19 cellular contexts compared by ENCODE assay signal in the genomic region with DNA sequence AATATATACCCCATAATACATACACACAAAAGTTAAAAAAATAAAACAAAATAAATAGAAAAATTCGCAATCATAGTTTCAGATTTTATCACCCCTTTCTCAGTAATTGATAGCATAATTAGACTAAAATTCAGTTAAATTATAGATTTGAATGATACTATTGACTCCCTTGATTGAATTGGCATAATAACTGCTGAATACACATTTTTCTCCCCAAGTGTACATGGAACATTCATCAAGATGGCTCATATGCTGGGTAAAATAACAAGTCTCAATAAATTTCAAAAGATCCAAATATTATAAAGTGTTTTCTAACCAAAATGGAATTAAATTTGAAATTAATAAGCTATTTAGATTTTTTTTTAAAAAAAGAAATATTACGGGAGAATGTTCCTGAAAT.
A peak's percentile ranks its signal among the peaks of the same experiment; 100 is the strongest.
DNase-seq lines count a peak whose midpoint lies in the region; FAIRE-seq and TF ChIP-seq lines count a peak whose summit lies in the region.
"Had no signal": no experiment of that assay in that cellular context is flagged by ENCODE, and none has a peak within 500 bp of the region (broad histone marks: within the 10 kb centered on the region; RNA-seq: fewer than 3 reads in every experiment).

No MANE protein-coding gene starts in this region.

- H3K4me2 ChIP-seq in BLaER1: peak overlapping the region; percentile 64; the same call in 1 of the 2 replicates
- H3K4me2 ChIP-seq: A549 had no signal

- in situ Hi-C loops in ACHN (cut with HindIII; ENCODE audit: low pct_ligation_motif_present, low pct_unique_long_range_greater_than_20kb, low sequenced_read_pairs): no loop called here

- no peak overlapping the region for H3K27ac ChIP-seq in BLaER1
- peak overlapping the region; percentile 86 for H3K27ac ChIP-seq in HUES48 (ENCODE audit: low read depth, low read length)
- no peak overlapping the region for H3K27ac ChIP-seq in RWPE1
- no peak overlapping the region for H3K27ac ChIP-seq in tibial artery
- H3K27ac ChIP-seq: A549 had no signal

- H3K27me3 ChIP-seq in BLaER1 (no peaks in the 10 kb centered on the region), HUES48 (ENCODE audit: control insufficient read depth, insufficient read depth, low read length) (no peaks in the 10 kb centered on the region), tibial artery (no peaks in the 10 kb centered on the region)

- no peaks in the 10 kb centered on the region for H3K36me3 ChIP-seq in BLaER1
- H3K36me3 ChIP-seq in HUES48 (ENCODE audit: control insufficient read depth, insufficient read depth, low read length): no peaks in the 10 kb centered on the region
- no peaks in the 10 kb centered on the region for H3K36me3 ChIP-seq in tibial artery

- no peaks in the 10 kb centered on the region for H4K20me1 ChIP-seq in BLaER1

- TF ChIP-seq CTCF in RWPE1 (conservative IDR thresholded peaks at IDR 0.05; ENCODE audit: low read depth) (0 out of 2 replicates have a peak, but pooled peaks have one; percentile 13), tibial artery (IDR thresholded peaks at IDR 0.05) (no peak)

- intact Hi-C loops in tibial artery (cut with DNase I; ENCODE audit: low total_unique reads): no loop called here

- H3K4me1 ChIP-seq in BLaER1 (peaks cover 18% of the 10 kb centered on the region), HUES48 (ENCODE audit: control insufficient read depth, insufficient read depth, low read length) (peaks cover 21% of the 10 kb centered on the region), tibial artery (peaks cover 0 to 11% (median 6%) of the 10 kb centered on the region in 4 donors)
- H3K4me1 ChIP-seq: A549 had no signal

- POLR2A ChIA-PET in RWPE1 (lab: Yijun Ruan, JAX; ENCODE audit: low non-redundant PET): no interaction called here

- CTCF ChIA-PET in RWPE1 (lab: Yijun Ruan, JAX): no interaction called here

- H3K9ac ChIP-seq in BLaER1 (no peak overlapping the region), HUES48 (ENCODE audit: low read depth, low read length) (no peak overlapping the region)

- no peak overlapping the region for H3K4me3 ChIP-seq in BLaER1
- no peak overlapping the region for H3K4me3 ChIP-seq in HUES48 (ENCODE audit: low read depth, low read length)
- no peak overlapping the region for H3K4me3 ChIP-seq in tibial artery
- H3K4me3 ChIP-seq: A549, GM12878, GM23338 had no signal

- FAIRE-seq in endometrium (lab: Jason Lieb, UNC): peak; percentile 62
- FAIRE-seq: A549, D721Med, GM12878, GM19239 had no signal

- DNase-seq in RWPE1 (ENCODE audit: low spot score): no peak
- DNase-seq in tibial artery: no peak
- DNase-seq in NCI-H748 treated with DMSO at 0.1 percent for 48 hours (lab: John Stamatoyannopoulos, UW): no peak
- DNase-seq in ACHN: no peak
- DNase-seq: 8988T; CD4-positive, alpha-beta T cell; CD8-positive, alpha-beta memory T cell; DMS 273 treated with DMSO at 0.1 percent for 48 hours; DMS79; EL; GDM1 had no signal

- H3K9me3 ChIP-seq in BLaER1 (peaks cover 18% of the 10 kb centered on the region), HUES48 (ENCODE audit: control insufficient read depth, insufficient read depth, low read length) (no peaks in the 10 kb centered on the region), tibial artery (no peaks in the 10 kb centered on the region)
- H3K9me3 ChIP-seq: A549 had no signal
